In the genomic region with DNA sequence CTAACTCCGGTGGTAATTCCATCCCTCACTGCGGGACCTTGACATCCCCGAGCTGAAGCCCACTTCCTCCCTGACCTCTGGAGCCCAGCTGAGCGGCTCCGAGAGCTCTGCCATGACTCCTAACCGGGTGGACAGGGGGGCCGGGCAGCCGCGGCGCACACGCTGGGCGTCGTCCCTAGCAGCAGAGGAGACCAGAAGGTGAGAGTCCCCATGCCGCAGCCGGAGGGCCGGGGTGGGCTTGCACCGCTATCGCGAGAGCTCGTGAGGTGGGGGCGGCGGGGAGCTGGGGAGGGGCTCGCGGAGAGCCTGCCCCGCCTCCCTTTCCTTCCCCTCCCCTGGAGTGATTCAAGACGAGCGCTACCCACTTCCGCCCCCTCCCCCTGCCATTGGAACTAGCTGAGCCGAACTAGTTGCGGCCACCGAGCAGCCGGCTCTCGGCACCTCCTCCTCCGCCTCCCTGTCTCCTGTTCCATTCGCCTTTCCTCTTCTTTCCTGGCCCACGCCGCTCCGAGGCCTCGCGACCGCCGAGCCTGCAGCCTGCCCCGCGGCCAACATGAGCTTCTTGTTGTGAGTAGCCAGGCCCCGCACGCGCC, we compare ENCODE assay signal across 1 cellular context.
TF ChIP-seq lines count a peak whose summit lies in the region.

MOB1B (plus strand) TSS at position 386 of the 593 bp plus-strand sequence; CDS start at position 554, 168 bp downstream.

TF ChIP-seq in Ishikawa, 13 proteins besides CTCF, POLR2A, EP300 and RAD21 (continued from another document):
- TF ChIP-seq USF1 (IDR thresholded peaks at IDR 0.05) (no peak), CEBPB (IDR thresholded peaks at IDR 0.05) (no peak), EGR1 (IDR thresholded peaks at IDR 0.05) (no peak), ZBTB7A (IDR thresholded peaks at IDR 0.05; ENCODE audit: low read depth) (peak; percentile 76; the same call in 1 of the 2 replicates), TCF12 (IDR thresholded peaks at IDR 0.05; ENCODE audit: low read depth) (no peak), YY1 (IDR thresholded peaks at IDR 0.05; ENCODE audit: low read depth) (0 out of 2 replicates have a peak, but pooled peaks have one; percentile 31), CREB1 (IDR thresholded peaks at IDR 0.05; ENCODE audit: low read depth) (no peak), TAF1 (IDR thresholded peaks at IDR 0.05; ENCODE audit: low read depth) (peak; percentile 28; the same call in 1 of the 2 replicates)
